Comparison of ENCODE assay signal across 8 cellular contexts in the genomic region with DNA sequence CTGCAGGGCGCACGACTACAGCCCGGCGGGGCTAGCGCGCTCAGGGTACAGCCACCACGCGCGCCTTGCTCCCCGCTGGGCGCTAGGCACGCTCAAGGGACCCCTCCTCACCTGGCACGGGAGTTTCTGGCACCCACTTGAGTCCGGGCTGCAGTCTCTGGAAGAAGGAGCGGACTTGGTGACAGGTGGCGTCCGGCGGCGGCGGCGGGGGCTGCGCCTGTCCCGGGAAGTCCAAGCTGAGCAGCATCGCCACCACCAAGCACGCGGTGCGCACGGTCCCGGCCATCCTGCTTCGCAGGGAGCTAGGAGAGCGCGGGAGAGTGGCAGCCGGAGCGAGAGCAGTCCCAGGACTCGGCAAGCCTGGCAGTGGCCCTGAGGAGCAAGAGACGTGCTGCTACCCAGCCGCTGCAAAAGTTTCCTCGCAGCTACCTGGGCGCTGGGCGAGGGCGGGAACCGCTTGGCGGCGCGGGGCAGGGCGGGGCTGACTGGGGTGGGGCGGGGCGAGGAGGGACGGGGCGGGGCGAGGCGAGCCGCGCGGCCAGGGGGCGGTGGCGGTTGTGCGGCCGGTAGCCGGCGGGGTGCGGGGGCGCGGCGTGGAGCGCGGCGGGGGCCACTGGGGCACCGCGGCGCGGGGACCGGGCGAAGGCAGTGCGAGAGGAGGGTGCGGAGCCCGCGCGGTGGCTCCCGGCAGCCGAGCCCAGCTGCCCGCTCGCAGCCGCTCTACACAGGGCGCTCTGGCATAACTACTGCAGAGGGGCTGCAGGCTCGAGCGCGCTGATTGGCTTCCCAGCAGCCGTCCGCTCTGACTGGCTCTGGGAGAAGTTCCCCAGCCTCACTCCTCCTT. TPM values are rescaled to one million over a fixed set of nuclear protein-coding genes. Genes with fewer than 3 reads are reported as not detected.
A peak's percentile ranks its signal among the peaks of the same experiment; 100 is the strongest.
DNase-seq lines count a peak whose midpoint lies in the region; ATAC-seq, FAIRE-seq and TF ChIP-seq lines count a peak whose summit lies in the region.

Gene GPC3 (minus strand): TSS at position 431 of the 844 bp plus-strand sequence.

- no peak for FAIRE-seq in GM12891 (lab: Jason Lieb, UNC)

- no peak for TF ChIP-seq POLR2A in GM12891 (IDR thresholded peaks at IDR 0.05; ENCODE audit: low read depth, low read length)

- ATAC-seq in left lobe of liver = peak; percentile 96

- DNase-seq in GM12891 (ENCODE audit: insufficient read length, low spot score) (peak; percentile 19), M059J (ENCODE audit: low read depth) (peak; percentile 5), T-helper 9 cell (peak; percentile 7), cerebellar cortex (ENCODE audit: low spot score) (peak; percentile 36), left lobe of liver (ENCODE audit: low spot score) (peak; percentile 44), dedifferentiated amniotic fluid mesenchymal stem cell (ENCODE audit: extremely low spot score) (no peak), NCI-H187 (lab: John Stamatoyannopoulos, UW) (no peak)
- peak; percentile 1 to 38 for DNase-seq in stimulated activated CD4-positive, alpha-beta T cell treated with anti-CD3 and anti-CD28 coated beads, Interleukin-2, amount 100 ng/mL, for 48 hours

TF ChIP-seq in GM12891, 5 proteins besides CTCF, POLR2A, EP300 and RAD21:
- TF ChIP-seq POLR2AphosphoS5 (IDR thresholded peaks at IDR 0.05; ENCODE audit: low read depth, low read length) (no peak), POU2F2 (IDR thresholded peaks at IDR 0.05; ENCODE audit: low read depth, low read length) (no peak), SPI1 (IDR thresholded peaks at IDR 0.05; ENCODE audit: low read depth, low read length) (no peak), TAF1 (IDR thresholded peaks at IDR 0.05; ENCODE audit: low read depth, low read length) (no peak), PAX5 (IDR thresholded peaks at IDR 0.05; ENCODE audit: insufficient read depth, low read length, severe bottlenecking) (no peak)

RNA-seq across cellular contexts. Expression of gene GPC3, which starts in this region (rescaled TPM):
- polyA plus RNA-seq in GM12891 (2012; ENCODE audit: low read depth, missing spikeins) = not detected
- total RNA-seq in M059J (2014; rRNA removed; shearing (Covaris generic)) = not detected in 2 replicates
- 1.1 TPM for total RNA-seq in left lobe of liver

Comparison
In these comparisons a context has a peak if more than half of its experiments do, and no peak if none do; other contexts are left out.
1. Peak in DNase-seq in M059J; RNA of the gene not detected or under 1 TPM.
2. DNase-seq: peak in GM12891 (single experiment), T-helper 9 cell (single experiment), cerebellar cortex (single experiment), left lobe of liver (single experiment) and stimulated activated CD4-positive, alpha-beta T cell treated with anti-CD3 and anti-CD28 coated beads, Interleukin-2, amount 100 ng/mL, for 48 hours (2 of 2); none in dedifferentiated amniotic fluid mesenchymal stem cell (single experiment) and NCI-H187 (0 of 2).